ENCODE assay signal across 9 cellular contexts in the genomic region with DNA sequence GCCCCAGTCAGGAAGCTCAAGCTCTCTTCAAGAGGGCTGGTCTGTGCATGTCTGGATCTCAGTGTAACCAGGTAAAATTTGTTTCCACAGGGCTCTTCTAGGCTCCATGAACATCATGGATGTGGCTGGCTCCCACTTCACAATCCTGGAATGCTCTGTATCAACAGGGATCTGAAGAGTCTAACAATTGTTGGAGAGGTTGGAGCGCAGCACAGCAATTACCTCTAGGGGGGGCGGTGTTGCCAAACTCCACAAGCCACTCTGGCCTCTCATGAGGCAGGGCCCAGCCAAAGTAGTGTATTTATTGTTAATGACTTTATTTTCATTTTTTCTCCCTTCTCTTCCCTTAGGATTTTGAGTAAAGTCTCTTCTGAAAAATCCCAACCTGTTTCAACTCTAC. TPM values are rescaled to one million over a fixed set of nuclear protein-coding genes. Genes with fewer than 3 reads are reported as not detected.
DNase-seq lines count a peak whose midpoint lies in the region; ATAC-seq lines count a peak whose summit lies in the region.
"Had no signal": no experiment of that assay in that cellular context is flagged by ENCODE, and none has a peak within 500 bp of the region (broad histone marks: within the 10 kb centered on the region; RNA-seq: fewer than 3 reads in every experiment).

No MANE protein-coding gene starts in this region.

- H3K27ac ChIP-seq in aorta (ENCODE audit: low read depth in 1 of 2, low read length in 2 of 2) = no peak overlapping the region

- no peaks in the 10 kb centered on the region for H3K27me3 ChIP-seq in aorta (ENCODE audit: control insufficient read depth in 1 of 2, insufficient read depth in 2 of 2, low read length in 1 of 2)

- intact Hi-C loops in left colon (cut with DNase I, micrococcal nuclease) (no loop called here), aorta (cut with DNase I) (no loop called here)

- no peaks in the 10 kb centered on the region for H3K36me3 ChIP-seq in aorta (ENCODE audit: control insufficient read depth in 1 of 2, insufficient read depth in 2 of 2, low read length in 1 of 2)

- H3K4me1 ChIP-seq in aorta (ENCODE audit: control insufficient read depth in 1 of 2, insufficient read depth in 2 of 2, low read length in 2 of 2) = no peaks in the 10 kb centered on the region

- DNase-seq in DMS153 (lab: John Stamatoyannopoulos, UW) (peak; percentile 6), DMS153 treated with DMSO at 0.1 percent for 48 hours (lab: John Stamatoyannopoulos, UW; ENCODE audit: unreplicated experiment) (no peak), KBM-7 (peak; percentile 47), UCSD-AML1 (lab: John Stamatoyannopoulos, UW; ENCODE audit: unreplicated experiment) (peak; percentile 42), left colon (peak in 1 of 2 donors; percentile 26), aorta (no peak)

- 33 to 35% methylated on average over 2 of the region's 2 CpGs for WGBS in aorta, 2 donors

- ATAC-seq in left colon (peak; percentile 50), HG03175 (IDR thresholded peaks at IDR 0.05; ENCODE audit: unreplicated experiment) (no peak), aorta (ENCODE audit: low FRiP score) (no peak), GM18867 (IDR thresholded peaks at IDR 0.05; ENCODE audit: unreplicated experiment) (no peak)

- H3K9me3 ChIP-seq in aorta (ENCODE audit: control insufficient read depth, low read length) = no peaks in the 10 kb centered on the region

- in situ Hi-C loops in KBM-7 (cut with MboI; ENCODE audit: low pct_unique_long_range_greater_than_20kb, low sequenced_read_pairs) = no loop called here

- H3K4me3 ChIP-seq in aorta (ENCODE audit: low read length in 2 of 2) = no peak overlapping the region

RNA-seq across cellular contexts. Expression of gene EIF2B5, which starts 6.1 kb away (rescaled TPM):
- 10 to 100 TPM; 32.6 to 40.8 TPM for total RNA-seq in left colon
- 10 to 100 TPM; 32.2 to 32.9 TPM for total RNA-seq in aorta
- 10 to 100 TPM; 24.3 to 53.1 TPM for polyA plus RNA-seq in aorta

RNA-seq across cellular contexts. Expression of gene DVL3, which starts 26.2 kb away (rescaled TPM):
- total RNA-seq in left colon (10 to 100 TPM; 63.2 to 66.3 TPM), aorta (10 to 100 TPM; 66.7 to 77.1 TPM)
- 10 to 100 TPM; 13.5 to 55.6 TPM for polyA plus RNA-seq in aorta

RNA-seq across cellular contexts. Expression of gene HTR3E, which starts 32.1 kb away (rescaled TPM):
- under 1 TPM; 0.50 to 0.70 TPM for total RNA-seq in left colon
- not detected for total RNA-seq in aorta
- not detected for polyA plus RNA-seq in aorta
- total RNA-seq: T-helper 1 cell treated with Interleukin-12 subunit alpha and Interleukin-12 subunit beta and Interleukin-4 antibody, amounts not matched to agents 30 ng/mL and 1 ng/mL, for 36 hours had no signal

RNA-seq across cellular contexts. Expression of gene AP2M1, which starts 45.6 kb away (rescaled TPM):
- total RNA-seq in left colon (100 to 1,000 TPM; 211 to 219 TPM), aorta (100 to 1,000 TPM; 249 to 250 TPM)
- polyA plus RNA-seq in aorta = 100 to 1,000 TPM; 234 to 237 TPM

RNA-seq across cellular contexts. Expression of gene ABCF3, which starts 57.0 kb away (rescaled TPM):
- 10 to 100 TPM; 56.1 to 69.2 TPM for total RNA-seq in left colon
- total RNA-seq in aorta = 10 to 100 TPM; 44.1 to 57.1 TPM
- 10 to 100 TPM; 30.1 to 75.6 TPM for polyA plus RNA-seq in aorta

Comparison
In these comparisons a context has a peak if more than half of its experiments do, and no peak if none do; other contexts are left out.
1. DNase-seq: peak in DMS153 (single experiment), KBM-7 (single experiment) and UCSD-AML1 (single experiment); none in DMS153 treated with DMSO at 0.1 percent for 48 hours (single experiment) and aorta (0 of 2).